ENCODE assay signal across 1 cellular context in genomic region chrX:103656623-103657022, GRCh38.
TF ChIP-seq lines count a peak whose summit lies in the region.

No MANE protein-coding gene starts in this region.

TF ChIP-seq in SK-N-SH, 30 proteins besides CTCF, POLR2A, EP300 and RAD21 (continued from another document):
- TF ChIP-seq MXI1 (IDR thresholded peaks at IDR 0.05; ENCODE audit: low read depth, low read length) (no peak), RFX5 (IDR thresholded peaks at IDR 0.05; ENCODE audit: low read length) (no peak), GATA2 (CRISPR knock-in tag; IDR thresholded peaks at IDR 0.05) (no peak), YY1 (IDR thresholded peaks at IDR 0.05; ENCODE audit: low read depth) (no peak), RXRA (IDR thresholded peaks at IDR 0.05; ENCODE audit: borderline replicate concordance, low read depth) (peak; percentile 77; the same call in 1 of the 2 replicates), POLR2AphosphoS5 (IDR thresholded peaks at IDR 0.05; ENCODE audit: low read depth, low read length) (peak; percentile 23; the same call in 1 of the 2 replicates), MAX (IDR thresholded peaks at IDR 0.05; ENCODE audit: low read depth) (0 out of 2 replicates have a peak, but pooled peaks have one; percentile 29), ZBTB33 (IDR thresholded peaks at IDR 0.05; ENCODE audit: borderline replicate concordance, low read depth) (0 out of 2 replicates have a peak, but pooled peaks have one; percentile 60), SIN3A (IDR thresholded peaks at IDR 0.05; ENCODE audit: borderline replicate concordance, low read depth, low read length) (no peak), TEAD4 (IDR thresholded peaks at IDR 0.05; ENCODE audit: borderline replicate concordance, insufficient read depth) (peak; percentile 65; the same call in 1 of the 2 replicates), TCF12 (IDR thresholded peaks at IDR 0.05) (peak; percentile 68), EZH2phosphoT487 (IDR thresholded peaks at IDR 0.05; ENCODE audit: borderline replicate concordance, low read depth) (no peak)
- TF ChIP-seq, protein P1, sequence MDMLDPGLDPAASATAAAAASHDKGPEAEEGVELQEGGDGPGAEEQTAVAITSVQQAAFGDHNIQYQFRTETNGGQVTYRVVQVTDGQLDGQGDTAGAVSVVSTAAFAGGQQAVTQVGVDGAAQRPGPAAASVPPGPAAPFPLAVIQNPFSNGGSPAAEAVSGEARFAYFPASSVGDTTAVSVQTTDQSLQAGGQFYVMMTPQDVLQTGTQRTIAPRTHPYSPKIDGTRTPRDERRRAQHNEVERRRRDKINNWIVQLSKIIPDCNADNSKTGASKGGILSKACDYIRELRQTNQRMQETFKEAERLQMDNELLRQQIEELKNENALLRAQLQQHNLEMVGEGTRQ (IDR thresholded peaks at IDR 0.05; ENCODE audit: borderline replicate concordance, low read depth, low read length): no peak
- TF ChIP-seq, protein P2, sequence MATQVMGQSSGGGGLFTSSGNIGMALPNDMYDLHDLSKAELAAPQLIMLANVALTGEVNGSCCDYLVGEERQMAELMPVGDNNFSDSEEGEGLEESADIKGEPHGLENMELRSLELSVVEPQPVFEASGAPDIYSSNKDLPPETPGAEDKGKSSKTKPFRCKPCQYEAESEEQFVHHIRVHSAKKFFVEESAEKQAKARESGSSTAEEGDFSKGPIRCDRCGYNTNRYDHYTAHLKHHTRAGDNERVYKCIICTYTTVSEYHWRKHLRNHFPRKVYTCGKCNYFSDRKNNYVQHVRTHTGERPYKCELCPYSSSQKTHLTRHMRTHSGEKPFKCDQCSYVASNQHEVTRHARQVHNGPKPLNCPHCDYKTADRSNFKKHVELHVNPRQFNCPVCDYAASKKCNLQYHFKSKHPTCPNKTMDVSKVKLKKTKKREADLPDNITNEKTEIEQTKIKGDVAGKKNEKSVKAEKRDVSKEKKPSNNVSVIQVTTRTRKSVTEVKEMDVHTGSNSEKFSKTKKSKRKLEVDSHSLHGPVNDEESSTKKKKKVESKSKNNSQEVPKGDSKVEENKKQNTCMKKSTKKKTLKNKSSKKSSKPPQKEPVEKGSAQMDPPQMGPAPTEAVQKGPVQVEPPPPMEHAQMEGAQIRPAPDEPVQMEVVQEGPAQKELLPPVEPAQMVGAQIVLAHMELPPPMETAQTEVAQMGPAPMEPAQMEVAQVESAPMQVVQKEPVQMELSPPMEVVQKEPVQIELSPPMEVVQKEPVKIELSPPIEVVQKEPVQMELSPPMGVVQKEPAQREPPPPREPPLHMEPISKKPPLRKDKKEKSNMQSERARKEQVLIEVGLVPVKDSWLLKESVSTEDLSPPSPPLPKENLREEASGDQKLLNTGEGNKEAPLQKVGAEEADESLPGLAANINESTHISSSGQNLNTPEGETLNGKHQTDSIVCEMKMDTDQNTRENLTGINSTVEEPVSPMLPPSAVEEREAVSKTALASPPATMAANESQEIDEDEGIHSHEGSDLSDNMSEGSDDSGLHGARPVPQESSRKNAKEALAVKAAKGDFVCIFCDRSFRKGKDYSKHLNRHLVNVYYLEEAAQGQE (IDR thresholded peaks at IDR 0.05; ENCODE audit: low read depth, low read length): no peak
